In genomic region chr16:66947302-66948033, GRCh38 we compare ENCODE assay signal across 8 cellular contexts. TPM values are rescaled to one million over a fixed set of nuclear protein-coding genes. Genes with fewer than 3 reads are reported as not detected.
A peak's percentile ranks its signal among the peaks of the same experiment; 100 is the strongest.
DNase-seq lines count a peak whose midpoint lies in the region; ATAC-seq lines count a peak whose summit lies in the region.

No MANE protein-coding gene starts in this region.

- peak; percentile 73 for ATAC-seq in left ventricle myocardium superior

- no peaks in the 10 kb centered on the region for H3K4me1 ChIP-seq in urinary bladder (ENCODE audit: insufficient read depth)

- no peaks in the 10 kb centered on the region for H3K36me3 ChIP-seq in urinary bladder (ENCODE audit: insufficient read depth)

- peak overlapping the region; percentile 65 for H3K4me3 ChIP-seq in urinary bladder (ENCODE audit: low read depth, low read length)

- intact Hi-C loops in left ventricle myocardium superior (cut with micrococcal nuclease): no loop called here

- H3K27ac ChIP-seq in urinary bladder (ENCODE audit: low read depth): no peak overlapping the region

- DNase-seq in DMS79 treated with DMSO at 0.1 percent for 48 hours (lab: John Stamatoyannopoulos, UW) (peak; percentile 52), H4 (ENCODE audit: low spot score) (peak; percentile 78), NCI-H1092 treated with DMSO at 0.1 percent for 48 hours (lab: John Stamatoyannopoulos, UW) (peak; percentile 80), T-helper 1 cell (peak; percentile 54 to 84 (median 72)), amniotic epithelial cell (ENCODE audit: low read depth) (peak; percentile 77), left ventricle myocardium superior (peak; percentile 84), putamen (ENCODE audit: low spot score) (peak; percentile 75)

- WGBS in urinary bladder: under 1% methylated on average over 21 of the region's 22 CpGs

RNA-seq across cellular contexts. Expression of gene CES2, which starts 12.2 kb away (rescaled TPM):
- 13.8 and 15.6 TPM in 2 replicates for total RNA-seq in H4 (2014; rRNA removed; shearing (Covaris generic))
- total RNA-seq in left ventricle myocardium superior: 103 TPM
- 12.9 TPM for total RNA-seq in urinary bladder
- polyA plus RNA-seq in urinary bladder: 32.5 TPM

RNA-seq across cellular contexts. Expression of gene CIAO2B, which starts 13.3 kb away (rescaled TPM):
- total RNA-seq in H4 (2014; rRNA removed; shearing (Covaris generic)): 207 and 213 TPM in 2 replicates
- total RNA-seq in left ventricle myocardium superior (114 TPM), urinary bladder (52.0 TPM)
- 174 TPM for polyA plus RNA-seq in urinary bladder

RNA-seq across cellular contexts. Expression of gene CES3, which starts 13.6 kb away (rescaled TPM):
- 0.68 and 1.2 TPM in 2 replicates for total RNA-seq in H4 (2014; rRNA removed; shearing (Covaris generic))
- total RNA-seq in left ventricle myocardium superior (1.6 TPM), urinary bladder (not detected)
- polyA plus RNA-seq in urinary bladder: 0.19 TPM

RNA-seq across cellular contexts. Expression of gene RRAD, which starts 22.1 kb away (rescaled TPM):
- total RNA-seq in H4 (2014; rRNA removed; shearing (Covaris generic)): 0.12 TPM in 1 of 2 replicates, not detected in the other
- total RNA-seq in left ventricle myocardium superior (86.7 TPM), urinary bladder (7.0 TPM)
- polyA plus RNA-seq in urinary bladder: 26.1 TPM

RNA-seq across cellular contexts. Expression of gene CDH16, which starts 28.8 kb away (rescaled TPM):
- total RNA-seq in H4 (2014; rRNA removed; shearing (Covaris generic)): not detected in 2 replicates
- total RNA-seq in left ventricle myocardium superior (not detected), urinary bladder (not detected)
- not detected for polyA plus RNA-seq in urinary bladder
